11 cellular contexts compared by ENCODE assay signal in the genomic region with DNA sequence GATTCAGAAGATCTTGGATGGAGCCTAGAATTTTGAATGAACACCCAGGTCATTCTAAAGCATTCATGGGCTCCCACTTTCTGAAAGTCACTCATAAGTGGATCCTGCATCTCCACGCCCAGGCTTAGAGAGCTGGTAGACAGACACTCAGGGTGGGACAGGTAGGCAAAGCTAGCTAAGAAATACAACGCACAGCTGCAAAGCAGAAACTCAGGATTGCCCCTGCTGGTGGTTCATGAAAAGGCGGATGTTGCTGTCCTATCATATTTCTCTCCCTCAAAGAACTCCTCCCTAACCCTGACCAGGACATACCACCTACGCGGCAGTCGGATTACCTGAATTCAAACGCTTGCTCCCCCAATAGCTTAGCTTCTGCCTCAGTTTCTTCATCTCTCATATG.
DNase-seq lines count a peak whose midpoint lies in the region; ATAC-seq, FAIRE-seq and TF ChIP-seq lines count a peak whose summit lies in the region.
"Had no signal": no experiment of that assay in that cellular context is flagged by ENCODE, and none has a peak within 500 bp of the region (broad histone marks: within the 10 kb centered on the region; RNA-seq: fewer than 3 reads in every experiment).

No MANE protein-coding gene starts in this region.

- CTCF ChIA-PET in HEK293T (lab: Yijun Ruan, JAX): interaction anchor here (0.6 kb wide), 1 partner anchor 508 kb away, joined by 3 read pairs; no protein-coding TSS in a partner anchor

- no peaks in the 10 kb centered on the region for H3K4me1 ChIP-seq in DND-41 (ENCODE audit: insufficient read depth, low read length)
- H3K4me1 ChIP-seq in kidney (ENCODE audit: control insufficient read depth in 1 of 2, insufficient read depth in 1 of 2, low read depth in 1 of 2, low read length in 2 of 2): peaks cover 8 to 24% of the 10 kb centered on the region in 2 donors

- ATAC-seq in DND-41 (ENCODE audit: insufficient read depth, low read depth): peak; percentile 44; the same call in 1 of the 3 replicates
- ATAC-seq: left lung had no signal

- H3K9ac ChIP-seq in DND-41 (ENCODE audit: low read depth, low read length): no peak overlapping the region
- no peak overlapping the region for H3K9ac ChIP-seq in kidney (ENCODE audit: low read length in 2 of 2)

- DNase-seq in DND-41: no peak
- DNase-seq in HEK293T (ENCODE audit: extremely low spot score): peak; percentile 20
- DNase-seq in kidney: no peak
- no peak for DNase-seq in occipital lobe (lab: John Stamatoyannopoulos, UW)
- no peak for DNase-seq in hippocampal formation (lab: John Stamatoyannopoulos, UW)
- DNase-seq in ureter (ENCODE audit: low spot score): no peak
- DNase-seq in C1 segment of cervical spinal cord (lab: John Stamatoyannopoulos, UW): no peak
- DNase-seq: activated naive CD8-positive, alpha-beta T cell treated with anti-CD3 and anti-CD28 coated beads for 36 hours; left lung had no signal

- H3K36me3 ChIP-seq in DND-41 (ENCODE audit: insufficient read depth, low read length) (no peaks in the 10 kb centered on the region), kidney (ENCODE audit: control insufficient read depth in 1 of 2, insufficient read depth in 2 of 2, low read length in 2 of 2) (no peaks in the 10 kb centered on the region)
- H3K36me3 ChIP-seq: left lung, vagina had no signal

- H3K27me3 ChIP-seq in DND-41 (ENCODE audit: insufficient read depth, low read length, poor library complexity): no peaks in the 10 kb centered on the region
- H3K27me3 ChIP-seq: left lung, vagina had no signal

- H3K27ac ChIP-seq in DND-41 (ENCODE audit: low read length) (no peak overlapping the region), VCaP (no peak overlapping the region), kidney (ENCODE audit: low read depth in 2 of 2, low read length in 2 of 2) (no peak overlapping the region)
- H3K27ac ChIP-seq: left lung, vagina had no signal

- FAIRE-seq in kidney (lab: Jason Lieb, UNC): no peak

- H3K4me3 ChIP-seq in DND-41 (ENCODE audit: low read depth in 1 of 2, low read length in 2 of 2): no peak overlapping the region
- no peak overlapping the region for H3K4me3 ChIP-seq in kidney (ENCODE audit: low read length in 2 of 2)
- H3K4me3 ChIP-seq: left lung, vagina had no signal

- intact Hi-C loops in kidney (cut with DNase I): no loop called here

- no peak overlapping the region for H3K4me2 ChIP-seq in DND-41 (ENCODE audit: insufficient read depth, low read length)

- no peaks in the 10 kb centered on the region for H3K9me3 ChIP-seq in DND-41 (ENCODE audit: insufficient read depth, low read length, severe bottlenecking)
- H3K9me3 ChIP-seq in kidney (ENCODE audit: control insufficient read depth in 1 of 2, low read length in 2 of 2): no peaks in the 10 kb centered on the region
- H3K9me3 ChIP-seq: left lung, vagina had no signal

- H4K20me1 ChIP-seq in DND-41 (ENCODE audit: insufficient read depth, low read length): no peaks in the 10 kb centered on the region

- peak; percentile 24 for TF ChIP-seq CTCF in DND-41 (IDR thresholded peaks at IDR 0.05; ENCODE audit: borderline replicate concordance, extremely low read depth, low read length, poor library complexity, severe bottlenecking)
- TF ChIP-seq CTCF in VCaP (conservative IDR thresholded peaks at IDR 0.05): peak; percentile 33; the same call in 1 of the 2 replicates
- TF ChIP-seq CTCF in kidney (IDR thresholded peaks at IDR 0.05; ENCODE audit: borderline replicate concordance, extremely low read depth, insufficient read depth): peak; percentile 15

- POLR2A ChIA-PET in HEK293T (lab: Yijun Ruan, JAX): no interaction called here

- no peaks in the 10 kb centered on the region for H3K79me2 ChIP-seq in DND-41 (ENCODE audit: insufficient read depth, low read length)

- no peak overlapping the region for H2AFZ ChIP-seq in DND-41 (ENCODE audit: low read depth, low read length)

TF ChIP-seq in HEK293T, 16 proteins besides CTCF, POLR2A, EP300 and RAD21:
- TF ChIP-seq SP1 (IDR thresholded peaks at IDR 0.05) (no peak), ZNF384 (IDR thresholded peaks at IDR 0.05) (no peak), LEF1 (IDR thresholded peaks at IDR 0.05; ENCODE audit: borderline replicate concordance) (no peak), FOXA1 (IDR thresholded peaks at IDR 0.05) (no peak), SUZ12 (IDR thresholded peaks at IDR 0.05) (no peak), HDGF (IDR thresholded peaks at IDR 0.05; ENCODE audit: borderline replicate concordance) (no peak), BHLHE40 (IDR thresholded peaks at IDR 0.05; ENCODE audit: borderline replicate concordance) (no peak), FOXK2 (IDR thresholded peaks at IDR 0.05) (no peak), ARNT (IDR thresholded peaks at IDR 0.05) (no peak)
